In genomic region chr5:142947427-142947709, GRCh38 we compare ENCODE assay signal across 17 cellular contexts.
DNase-seq lines count a peak whose midpoint lies in the region; ATAC-seq and TF ChIP-seq lines count a peak whose summit lies in the region.
"Had no signal": no experiment of that assay in that cellular context is flagged by ENCODE, and none has a peak within 500 bp of the region (broad histone marks: within the 10 kb centered on the region; RNA-seq: fewer than 3 reads in every experiment).

No MANE protein-coding gene starts in this region.

- TF ChIP-seq POLR2A in body of pancreas (IDR thresholded peaks at IDR 0.05), result no peak

- H3K4me3 ChIP-seq in body of pancreas, result no peak overlapping the region
- H3K4me3 ChIP-seq: A549, GM23248 had no signal

- intact Hi-C loops in natural killer cell (cut with micrococcal nuclease) (no loop called here), body of pancreas (cut with DNase I) (no loop called here)

- H3K27ac ChIP-seq in body of pancreas, result peak overlapping the region; percentile 31 to 76 (median 46)
- H3K27ac ChIP-seq: A549, GM23248 had no signal

- peaks cover 73 to 76% of the 10 kb centered on the region in 2 donors for H3K4me1 Mint-ChIP-seq in natural killer cell
- H3K4me1 Mint-ChIP-seq in natural killer cell treated with Interleukin-12 subunit alpha and Interleukin-12 subunit beta and Interleukin-15 and Interleukin-18, amount 100 ng/mL, for 72 hours (ENCODE audit: low read depth in 2 of 2), result peaks cover 57 to 61% of the 10 kb centered on the region in 2 donors
- peaks cover 48% of the 10 kb centered on the region for H3K4me1 Mint-ChIP-seq in stimulated activated effector memory CD8-positive, alpha-beta T cell treated with anti-CD3 and anti-CD28 coated beads, Interleukin-12 subunit alpha, Interleukin-12 subunit beta, amount 100 ng/mL, for 72 hours

- H3K4me3 Mint-ChIP-seq in natural killer cell, result no peak overlapping the region
- H3K4me3 Mint-ChIP-seq in natural killer cell treated with Interleukin-12 subunit alpha and Interleukin-12 subunit beta and Interleukin-15 and Interleukin-18, amount 100 ng/mL, for 72 hours, result no peak overlapping the region
- H3K4me3 Mint-ChIP-seq in stimulated activated effector memory CD8-positive, alpha-beta T cell treated with anti-CD3 and anti-CD28 coated beads, Interleukin-12 subunit alpha, Interleukin-12 subunit beta, amount 100 ng/mL, for 72 hours, result no peak overlapping the region
- H3K4me3 Mint-ChIP-seq: CD8-positive, alpha-beta T cell; H9 had no signal

- no peak for ATAC-seq in natural killer cell
- no peak for ATAC-seq in natural killer cell treated with Interleukin-12 subunit alpha and Interleukin-12 subunit beta and Interleukin-15 and Interleukin-18, amount 100 ng/mL, for 72 hours
- ATAC-seq in body of pancreas, result peak; percentile 30
- ATAC-seq in stimulated activated effector memory CD8-positive, alpha-beta T cell treated with anti-CD3 and anti-CD28 coated beads, Interleukin-12 subunit alpha, Interleukin-12 subunit beta, amount 100 ng/mL, for 72 hours, result no peak
- ATAC-seq in GM21737 (IDR thresholded peaks at IDR 0.05; ENCODE audit: unreplicated experiment), result no peak
- ATAC-seq: A549; CD8-positive, alpha-beta T cell; HCT116 had no signal

- no peaks in the 10 kb centered on the region for H3K36me3 ChIP-seq in body of pancreas (replicated peaks in 1 of 2; ENCODE audit: insufficient read depth in 1 of 2, low read depth in 2 of 2)

- no peak for TF ChIP-seq CTCF in natural killer cell (IDR thresholded peaks at IDR 0.05)
- TF ChIP-seq CTCF in body of pancreas (IDR thresholded peaks at IDR 0.05), result no peak

- no peak for DNase-seq in natural killer cell
- DNase-seq in natural killer cell treated with Interleukin-12 subunit alpha and Interleukin-12 subunit beta and Interleukin-15 and Interleukin-18, amount 100 ng/mL, for 72 hours (ENCODE audit: low spot score), result no peak
- DNase-seq in body of pancreas, result no peak
- DNase-seq in stimulated activated effector memory CD8-positive, alpha-beta T cell treated with anti-CD3 and anti-CD28 coated beads, Interleukin-12 subunit alpha, Interleukin-12 subunit beta, amount 100 ng/mL, for 72 hours (ENCODE audit: low spot score in 2 of 2), result no peak
- no peak for DNase-seq in effector CD8-positive, alpha-beta T cell (lab: John Stamatoyannopoulos, UW)
- DNase-seq: 8988T; ACHN; AML-193; Caco-2; CD8-positive, alpha-beta T cell; DMS153; DND-41; GM23248; H9 had no signal

- no peaks in the 10 kb centered on the region for H3K36me3 Mint-ChIP-seq in natural killer cell
- peaks cover 4% of the 10 kb centered on the region for H3K36me3 Mint-ChIP-seq in natural killer cell treated with Interleukin-12 subunit alpha and Interleukin-12 subunit beta and Interleukin-15 and Interleukin-18, amount 100 ng/mL, for 72 hours
- H3K36me3 Mint-ChIP-seq in stimulated activated effector memory CD8-positive, alpha-beta T cell treated with anti-CD3 and anti-CD28 coated beads, Interleukin-12 subunit alpha, Interleukin-12 subunit beta, amount 100 ng/mL, for 72 hours, result no peaks in the 10 kb centered on the region

- H3K27ac Mint-ChIP-seq in natural killer cell, result peak overlapping the region; percentile 21 to 79
- peak overlapping the region in 1 of 2 donors; percentile 77 for H3K27ac Mint-ChIP-seq in natural killer cell treated with Interleukin-12 subunit alpha and Interleukin-12 subunit beta and Interleukin-15 and Interleukin-18, amount 100 ng/mL, for 72 hours
- peak overlapping the region; percentile 23 for H3K27ac Mint-ChIP-seq in stimulated activated effector memory CD8-positive, alpha-beta T cell treated with anti-CD3 and anti-CD28 coated beads, Interleukin-12 subunit alpha, Interleukin-12 subunit beta, amount 100 ng/mL, for 72 hours
- H3K27ac Mint-ChIP-seq: CD8-positive, alpha-beta T cell; H9 had no signal

- peaks cover 0 to 2% of the 10 kb centered on the region in 2 donors for H3K9me3 Mint-ChIP-seq in natural killer cell
- peaks cover 5% of the 10 kb centered on the region for H3K9me3 Mint-ChIP-seq in natural killer cell treated with Interleukin-12 subunit alpha and Interleukin-12 subunit beta and Interleukin-15 and Interleukin-18, amount 100 ng/mL, for 72 hours
- H3K9me3 Mint-ChIP-seq in stimulated activated effector memory CD8-positive, alpha-beta T cell treated with anti-CD3 and anti-CD28 coated beads, Interleukin-12 subunit alpha, Interleukin-12 subunit beta, amount 100 ng/mL, for 72 hours, result no peaks in the 10 kb centered on the region
- H3K9me3 Mint-ChIP-seq: CD8-positive, alpha-beta T cell; H9 had no signal

- no peaks in the 10 kb centered on the region for H3K27me3 Mint-ChIP-seq in natural killer cell (ENCODE audit: low read depth in 2 of 2)
- no peaks in the 10 kb centered on the region for H3K27me3 Mint-ChIP-seq in natural killer cell treated with Interleukin-12 subunit alpha and Interleukin-12 subunit beta and Interleukin-15 and Interleukin-18, amount 100 ng/mL, for 72 hours

- H3K4me1 ChIP-seq in body of pancreas, result peaks cover 52% of the 10 kb centered on the region
- H3K4me1 ChIP-seq: Caco-2 had no signal

- H3K27me3 ChIP-seq in body of pancreas, result no peaks in the 10 kb centered on the region

- no peaks in the 10 kb centered on the region for H3K9me3 ChIP-seq in body of pancreas
- H3K9me3 ChIP-seq: A549, Caco-2 had no signal
